ENCODE assay signal across 8 cellular contexts in genomic region chr11:85941380-85941973, GRCh38.
DNase-seq lines count a peak whose midpoint lies in the region; ATAC-seq, FAIRE-seq and TF ChIP-seq lines count a peak whose summit lies in the region.

No MANE protein-coding gene starts in this region.

- H4K20me1 ChIP-seq in KMS-11 (ENCODE audit: insufficient read depth) (no peaks in the 10 kb centered on the region), H1 (replicated peaks in 1 of 2; ENCODE audit: control insufficient read depth in 1 of 2, insufficient read depth in 2 of 2, low read length in 2 of 2) (no peaks in the 10 kb centered on the region)

- H4K91ac ChIP-seq in H1 (replicated peaks; ENCODE audit: insufficient read length, low read length): no peak overlapping the region

- peaks cover 15% of the 10 kb centered on the region for H3K4me1 ChIP-seq in KMS-11 (ENCODE audit: low read depth, poor library complexity, severe bottlenecking)
- no peaks in the 10 kb centered on the region for H3K4me1 ChIP-seq in H1 (replicated peaks in 1 of 4; ENCODE audit: control insufficient read depth in 3 of 4, insufficient read depth in 4 of 4, low read length in 3 of 4)

- H3K79me2 ChIP-seq in KMS-11 (ENCODE audit: insufficient read depth, low read depth): no peaks in the 10 kb centered on the region
- no peaks in the 10 kb centered on the region for H3K79me2 ChIP-seq in H1 (ENCODE audit: control insufficient read depth in 1 of 2, insufficient read depth in 2 of 2, low read length in 2 of 2)

- H2BK12ac ChIP-seq in H1 (ENCODE audit: low read depth, low read length): no peak overlapping the region

- H3K9me3 ChIP-seq in AG04450 (ENCODE audit: control insufficient read depth, insufficient read depth, low read length) (no peaks in the 10 kb centered on the region), H1 (ENCODE audit: insufficient read depth in 2 of 2, low read depth in 1 of 2, low read length in 1 of 2) (no peaks in the 10 kb centered on the region; a peak in 1 of 4 replicates)

- TF ChIP-seq POLR2A in H1 (IDR thresholded peaks at IDR 0.05; ENCODE audit: control extremely low read depth in 1 of 2, low read depth in 2 of 2, low read length in 2 of 2): no peak

- no peaks in the 10 kb centered on the region for H3K79me1 ChIP-seq in H1 (ENCODE audit: low read depth, low read length)

- TF ChIP-seq EP300 in H1 (IDR thresholded peaks at IDR 0.05; ENCODE audit: borderline replicate concordance in 1 of 2, low read depth in 2 of 2, low read length in 2 of 2): no peak

- no peak overlapping the region for H3K27ac ChIP-seq in AG04450 (ENCODE audit: low read depth, low read length)
- no peak overlapping the region for H3K27ac ChIP-seq in KMS-11
- H3K27ac ChIP-seq in H1 (ENCODE audit: low read depth, low read length): no peak overlapping the region

- CTCF ChIA-PET in AG04450 (lab: Charles Lee) (interaction anchor here (0.5 to 1.0 kb wide), 5 partner anchors 86 to 350 kb away, joined by 3 to 5 read pairs (median 4); partner anchors contain the start of gene CCDC83), H1 (lab: Charles Lee; ENCODE audit: partially characterized antibody) (interaction anchor here (0.8 to 2.1 kb wide), 8 partner anchors 13 to 353 kb away, joined by 3 to 5 read pairs (median 4); no protein-coding TSS in a partner anchor)

- no peak overlapping the region for H3K4me2 ChIP-seq in KMS-11
- H3K4me2 ChIP-seq in H1 (ENCODE audit: insufficient read depth in 1 of 2, low read depth in 2 of 2, low read length in 2 of 2): no peak overlapping the region

- POLR2A ChIA-PET in AG04450 (lab: Yijun Ruan, JAX) (no interaction called here), H1 (lab: Charles Lee; ENCODE audit: partially characterized antibody) (no interaction called here)

- H3K18ac ChIP-seq in H1 (ENCODE audit: extremely low read depth, low read length): no peak overlapping the region

- no peak overlapping the region for H3K4ac ChIP-seq in H1 (replicated peaks; ENCODE audit: insufficient read length, low read depth, low read length)

- peak; percentile 89 for TF ChIP-seq RAD21 in H1 (IDR thresholded peaks at IDR 0.05 in 1 of 2, conservative IDR thresholded peaks at IDR 0.05 in 1 of 2; ENCODE audit: low read depth in 2 of 2, low read length in 2 of 2)

- in situ Hi-C loops in SK-MEL-5 (cut with HindIII; ENCODE audit: low pct_unique_long_range_greater_than_20kb, low sequenced_read_pairs): no loop called here

- no peak overlapping the region for H2BK20ac ChIP-seq in H1 (ENCODE audit: low read length)

- no peaks in the 10 kb centered on the region for H3K36me3 ChIP-seq in KMS-11 (ENCODE audit: insufficient read depth)
- no peaks in the 10 kb centered on the region for H3K36me3 ChIP-seq in H1 (ENCODE audit: control insufficient read depth in 2 of 4, insufficient read depth in 4 of 4, low read length in 3 of 4)

- H2AK5ac ChIP-seq in H1 (ENCODE audit: low read depth, low read length): no peak overlapping the region

- H3K4me3 ChIP-seq in AG04450 (ENCODE audit: low read depth, low read length): no peak overlapping the region
- H3K4me3 ChIP-seq in KMS-11 (IDR thresholded peaks at IDR 0.05; ENCODE audit: insufficient read depth, low read depth, low read length): no peak overlapping the region
- no peak overlapping the region for H3K4me3 ChIP-seq in H1 (ENCODE audit: extremely low read depth in 1 of 4, insufficient read depth in 2 of 4, low read depth in 3 of 4, low read length in 4 of 4)

- H2BK5ac ChIP-seq in H1 (ENCODE audit: low read depth, low read length): no peak overlapping the region

- H3K14ac ChIP-seq in H1 (ENCODE audit: insufficient read length): no peak overlapping the region

- no peak overlapping the region for H3K9ac ChIP-seq in KMS-11
- no peak overlapping the region for H3K9ac ChIP-seq in H1 (replicated peaks in 1 of 4; ENCODE audit: extremely low read depth in 1 of 4, low read depth in 3 of 4, low read length in 3 of 4)

- H2BK120ac ChIP-seq in H1 (replicated peaks; ENCODE audit: low read depth, low read length): no peak overlapping the region

- TF ChIP-seq CTCF in AG04450 (IDR thresholded peaks at IDR 0.05; ENCODE audit: low read depth, low read length) (peak; percentile 74), KMS-11 (conservative IDR thresholded peaks at IDR 0.05; ENCODE audit: low read depth, low read length) (peak; percentile 90), H1 (IDR thresholded peaks at IDR 0.05; ENCODE audit: control extremely low read depth in 1 of 3, insufficient read depth in 1 of 3, low read depth in 1 of 3, low read length in 3 of 3) (peak; percentile 69 to 77 (median 71))

- H2BK15ac ChIP-seq in H1 (ENCODE audit: low read length): no peak overlapping the region

- H4K5ac ChIP-seq in H1 (ENCODE audit: insufficient read length, low read depth, low read length): no peak overlapping the region

- no peak overlapping the region for H3K23ac ChIP-seq in H1 (ENCODE audit: insufficient read length)

- no peak overlapping the region for H4K8ac ChIP-seq in H1 (ENCODE audit: extremely low read depth, insufficient read depth, low read length)

- H3K23me2 ChIP-seq in H1 (ENCODE audit: low read depth, low read length): no peaks in the 10 kb centered on the region

- H3K27me3 ChIP-seq in AG04450 (ENCODE audit: control insufficient read depth, insufficient read depth, low read length) (no peaks in the 10 kb centered on the region), KMS-11 (ENCODE audit: insufficient read depth, low read depth) (no peaks in the 10 kb centered on the region), H1 (replicated peaks in 1 of 4; ENCODE audit: control insufficient read depth in 3 of 4, extremely low read depth in 1 of 4, insufficient read depth in 3 of 4, low read length in 3 of 4) (no peaks in the 10 kb centered on the region)

- FAIRE-seq in H1 (lab: Jason Lieb, UNC): peak; percentile 84

- H3K56ac ChIP-seq in H1 (replicated peaks; ENCODE audit: insufficient read length, low read depth, low read length): no peak overlapping the region

- no peak overlapping the region for H2AFZ ChIP-seq in KMS-11 (ENCODE audit: low read depth)
- H2AFZ ChIP-seq in H1 (ENCODE audit: low read length): no peak overlapping the region

- DNase-seq in AG04450 (ENCODE audit: low read depth, low spot score) (peak; percentile 53), SK-MEL-5 (ENCODE audit: low read depth, low spot score) (peak; percentile 71), H1 (ENCODE audit: low read depth in 1 of 2, low spot score in 2 of 2) (peak; percentile 29 to 58), medulla oblongata (ENCODE audit: extremely low spot score) (peak; percentile 76), ureter (ENCODE audit: low spot score) (peak; percentile 62), NCI-H2196 treated with DMSO at 0.1 percent for 48 hours (lab: John Stamatoyannopoulos, UW; ENCODE audit: unreplicated experiment) (no peak)

- 77% methylated on average over 6 of the region's 6 CpGs; no CpG with 5 or more reads in 1 of the 2 experiments for whole genome bisulfite sequencing in H1 (ENCODE audit: extremely low coverage in 1 of 2, insufficient coverage in 1 of 2, insufficient read length in 1 of 2, insufficient replicate concordance in 2 of 2, low coverage in 1 of 2, low lambda C conversion rate in 2 of 2, missing lambda C conversion rate in 1 of 2), 2 experiments

- ATAC-seq in GM18502 (IDR thresholded peaks at IDR 0.05; ENCODE audit: poor library complexity, unreplicated experiment): peak; percentile 67

TF ChIP-seq in H1, 55 proteins besides CTCF, POLR2A, EP300 and RAD21:
- TF ChIP-seq YY1 (IDR thresholded peaks at IDR 0.05; ENCODE audit: low read depth, low read length) (0 out of 2 replicates have a peak, but pooled peaks have one; percentile 19), RFX5 (IDR thresholded peaks at IDR 0.05; ENCODE audit: borderline replicate concordance, low read depth, low read length) (no peak), ATF3 (IDR thresholded peaks at IDR 0.05; ENCODE audit: insufficient read depth, low read depth, low read length) (no peak), SIN3A (conservative IDR thresholded peaks at IDR 0.05 in 1 of 2, IDR thresholded peaks at IDR 0.05 in 1 of 2; ENCODE audit: low read depth in 1 of 2, low read length in 2 of 2) (no peak), ZNF274 (IDR thresholded peaks at IDR 0.05; ENCODE audit: borderline replicate concordance, extremely low read depth, low read length) (no peak)
